ENCODE assay signal across 1 cellular context in genomic region chr2:105455488-105455991, GRCh38.
TF ChIP-seq lines count a peak whose summit lies in the region.

No MANE protein-coding gene starts in this region.

TF ChIP-seq in HEK293, 187 proteins besides CTCF, POLR2A, EP300 and RAD21 (continued from another document):
- TF ChIP-seq ZNF513 (tag by site-specific recombination; IDR thresholded peaks at IDR 0.05) (no peak), OSR2 (tag by site-specific recombination; IDR thresholded peaks at IDR 0.05) (0 out of 2 replicates have a peak, but pooled peaks have one; percentile 41), MEIS1 (CRISPR knock-in tag; IDR thresholded peaks at IDR 0.05; ENCODE audit: borderline replicate concordance) (no peak), ZNF488 (tag by site-specific recombination; IDR thresholded peaks at IDR 0.05) (no peak), ZNF274 (IDR thresholded peaks at IDR 0.05; ENCODE audit: low read length) (no peak), ZNF274 (tag by site-specific recombination; IDR thresholded peaks at IDR 0.05; ENCODE audit: borderline replicate concordance) (no peak), SALL2 (tag by site-specific recombination; IDR thresholded peaks at IDR 0.05; ENCODE audit: borderline replicate concordance) (no peak), KLF1 (tag by site-specific recombination; IDR thresholded peaks at IDR 0.05) (no peak)
- TF ChIP-seq, protein P1, sequence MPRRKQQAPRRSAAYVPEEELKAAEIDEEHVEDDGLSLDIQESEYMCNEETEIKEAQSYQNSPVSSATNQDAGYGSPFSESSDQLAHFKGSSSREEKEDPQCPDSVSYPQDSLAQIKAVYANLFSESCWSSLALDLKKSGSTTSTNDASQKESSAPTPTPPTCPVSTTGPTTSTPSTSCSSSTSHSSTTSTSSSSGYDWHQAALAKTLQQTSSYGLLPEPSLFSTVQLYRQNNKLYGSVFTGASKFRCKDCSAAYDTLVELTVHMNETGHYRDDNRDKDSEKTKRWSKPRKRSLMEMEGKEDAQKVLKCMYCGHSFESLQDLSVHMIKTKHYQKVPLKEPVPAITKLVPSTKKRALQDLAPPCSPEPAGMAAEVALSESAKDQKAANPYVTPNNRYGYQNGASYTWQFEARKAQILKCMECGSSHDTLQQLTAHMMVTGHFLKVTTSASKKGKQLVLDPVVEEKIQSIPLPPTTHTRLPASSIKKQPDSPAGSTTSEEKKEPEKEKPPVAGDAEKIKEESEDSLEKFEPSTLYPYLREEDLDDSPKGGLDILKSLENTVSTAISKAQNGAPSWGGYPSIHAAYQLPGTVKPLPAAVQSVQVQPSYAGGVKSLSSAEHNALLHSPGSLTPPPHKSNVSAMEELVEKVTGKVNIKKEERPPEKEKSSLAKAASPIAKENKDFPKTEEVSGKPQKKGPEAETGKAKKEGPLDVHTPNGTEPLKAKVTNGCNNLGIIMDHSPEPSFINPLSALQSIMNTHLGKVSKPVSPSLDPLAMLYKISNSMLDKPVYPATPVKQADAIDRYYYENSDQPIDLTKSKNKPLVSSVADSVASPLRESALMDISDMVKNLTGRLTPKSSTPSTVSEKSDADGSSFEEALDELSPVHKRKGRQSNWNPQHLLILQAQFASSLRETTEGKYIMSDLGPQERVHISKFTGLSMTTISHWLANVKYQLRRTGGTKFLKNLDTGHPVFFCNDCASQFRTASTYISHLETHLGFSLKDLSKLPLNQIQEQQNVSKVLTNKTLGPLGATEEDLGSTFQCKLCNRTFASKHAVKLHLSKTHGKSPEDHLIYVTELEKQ (tag by site-specific recombination; IDR thresholded peaks at IDR 0.05; ENCODE audit: borderline replicate concordance), result no peak
- TF ChIP-seq, protein P2, sequence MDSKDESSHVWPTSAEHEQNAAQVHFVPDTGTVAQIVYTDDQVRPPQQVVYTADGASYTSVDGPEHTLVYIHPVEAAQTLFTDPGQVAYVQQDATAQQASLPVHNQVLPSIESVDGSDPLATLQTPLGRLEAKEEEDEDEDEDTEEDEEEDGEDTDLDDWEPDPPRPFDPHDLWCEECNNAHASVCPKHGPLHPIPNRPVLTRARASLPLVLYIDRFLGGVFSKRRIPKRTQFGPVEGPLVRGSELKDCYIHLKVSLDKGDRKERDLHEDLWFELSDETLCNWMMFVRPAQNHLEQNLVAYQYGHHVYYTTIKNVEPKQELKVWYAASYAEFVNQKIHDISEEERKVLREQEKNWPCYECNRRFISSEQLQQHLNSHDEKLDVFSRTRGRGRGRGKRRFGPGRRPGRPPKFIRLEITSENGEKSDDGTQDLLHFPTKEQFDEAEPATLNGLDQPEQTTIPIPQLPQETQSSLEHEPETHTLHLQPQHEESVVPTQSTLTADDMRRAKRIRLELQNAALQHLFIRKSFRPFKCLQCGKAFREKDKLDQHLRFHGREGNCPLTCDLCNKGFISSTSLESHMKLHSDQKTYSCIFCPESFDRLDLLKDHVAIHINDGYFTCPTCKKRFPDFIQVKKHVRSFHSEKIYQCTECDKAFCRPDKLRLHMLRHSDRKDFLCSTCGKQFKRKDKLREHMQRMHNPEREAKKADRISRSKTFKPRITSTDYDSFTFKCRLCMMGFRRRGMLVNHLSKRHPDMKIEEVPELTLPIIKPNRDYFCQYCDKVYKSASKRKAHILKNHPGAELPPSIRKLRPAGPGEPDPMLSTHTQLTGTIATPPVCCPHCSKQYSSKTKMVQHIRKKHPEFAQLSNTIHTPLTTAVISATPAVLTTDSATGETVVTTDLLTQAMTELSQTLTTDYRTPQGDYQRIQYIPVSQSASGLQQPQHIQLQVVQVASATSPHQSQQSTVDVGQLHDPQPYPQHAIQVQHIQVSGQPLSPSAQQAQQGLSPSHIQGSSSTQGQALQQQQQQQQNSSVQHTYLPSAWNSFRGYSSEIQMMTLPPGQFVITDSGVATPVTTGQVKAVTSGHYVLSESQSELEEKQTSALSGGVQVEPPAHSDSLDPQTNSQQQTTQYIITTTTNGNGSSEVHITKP (tag by site-specific recombination; IDR thresholded peaks at IDR 0.05), result peak; percentile 52; the same call in 1 of the 2 replicates
